18 cellular contexts compared by ENCODE assay signal in genomic region chr12:19842116-19842515, GRCh38.
DNase-seq lines count a peak whose midpoint lies in the region; ATAC-seq and TF ChIP-seq lines count a peak whose summit lies in the region.
"Had no signal": no experiment of that assay in that cellular context is flagged by ENCODE, and none has a peak within 500 bp of the region (broad histone marks: within the 10 kb centered on the region; RNA-seq: fewer than 3 reads in every experiment).

No MANE protein-coding gene starts in this region.

- H3K4me3 Mint-ChIP-seq in mesothelial cell of epicardium = no peak overlapping the region
- H3K4me3 Mint-ChIP-seq in activated naive CD4-positive, alpha-beta T cell treated with anti-CD3 and anti-CD28 coated beads for 36 hours = no peak overlapping the region
- no peak overlapping the region for H3K4me3 Mint-ChIP-seq in stimulated activated memory B cell treated with anti-CD40 and anti-IgM and Interleukin-4, amounts not matched to agents 10 μg/mL and 1 μg/mL and 100 μg/mL, for 72 hours
- H3K4me3 Mint-ChIP-seq: CD14-positive monocyte, H9 had no signal

- DNase-seq in SK-N-SH = no peak
- DNase-seq in choroid plexus epithelial cell (ENCODE audit: low read depth) = peak; percentile 16
- no peak for DNase-seq in mesothelial cell of epicardium (ENCODE audit: low spot score in 2 of 2, unreplicated experiment in 2 of 2)
- no peak for DNase-seq in thoracic aorta (ENCODE audit: low spot score)
- no peak for DNase-seq in activated naive CD4-positive, alpha-beta T cell treated with anti-CD3 and anti-CD28 coated beads for 36 hours
- no peak for DNase-seq in GM19238 (ENCODE audit: insufficient read length, low spot score)
- DNase-seq: DMS79 treated with DMSO at 0.1 percent for 48 hours, H9, KG1, NCI-H1436, NCI-H2029, NCI-H446, Peyer's patch had no signal

- 81% methylated on average over 3 of the region's 3 CpGs for WGBS in SK-N-SH (ENCODE audit: low lambda C conversion rate)

- no peaks in the 10 kb centered on the region for H3K9me2 ChIP-seq in SK-N-SH

- H3K9me3 Mint-ChIP-seq in mesothelial cell of epicardium = peaks cover 4% of the 10 kb centered on the region
- peaks cover 2% of the 10 kb centered on the region for H3K9me3 Mint-ChIP-seq in activated naive CD4-positive, alpha-beta T cell treated with anti-CD3 and anti-CD28 coated beads for 36 hours
- H3K9me3 Mint-ChIP-seq in stimulated activated memory B cell treated with anti-CD40 and anti-IgM and Interleukin-4, amounts not matched to agents 10 μg/mL and 1 μg/mL and 100 μg/mL, for 72 hours = peaks cover 5% of the 10 kb centered on the region

- TF ChIP-seq CTCF in SK-N-SH (IDR thresholded peaks at IDR 0.05) = no peak
- no peak for TF ChIP-seq CTCF in choroid plexus epithelial cell (conservative IDR thresholded peaks at IDR 0.05; ENCODE audit: low read depth, low read length)
- TF ChIP-seq CTCF in mesothelial cell of epicardium (IDR thresholded peaks at IDR 0.05; ENCODE audit: unreplicated experiment) = no peak
- no peak for TF ChIP-seq CTCF in thoracic aorta (IDR thresholded peaks at IDR 0.05)

- no peaks in the 10 kb centered on the region for H4K20me1 ChIP-seq in SK-N-SH (ENCODE audit: insufficient read depth)

- intact Hi-C loops in activated naive CD4-positive, alpha-beta T cell treated with anti-CD3 and anti-CD28 coated beads for 36 hours (cut with micrococcal nuclease) = no loop called here

- CTCF ChIA-PET in SK-N-SH (lab: Yijun Ruan, JAX) = interaction anchor here (0.7 kb wide), 1 partner anchor 27 kb away, joined by 3 read pairs; no protein-coding TSS in a partner anchor
- CTCF ChIA-PET in activated naive CD4-positive, alpha-beta T cell treated with anti-CD3 and anti-CD28 coated beads for 36 hours (lab: Charles Lee) = interaction anchor here (0.6 kb wide), 1 partner anchor 106 kb away, joined by 3 read pairs; no protein-coding TSS in a partner anchor

- peak overlapping the region; percentile 44 for H3K27ac Mint-ChIP-seq in mesothelial cell of epicardium
- H3K27ac Mint-ChIP-seq in activated naive CD4-positive, alpha-beta T cell treated with anti-CD3 and anti-CD28 coated beads for 36 hours = no peak overlapping the region
- no peak overlapping the region for H3K27ac Mint-ChIP-seq in stimulated activated memory B cell treated with anti-CD40 and anti-IgM and Interleukin-4, amounts not matched to agents 10 μg/mL and 1 μg/mL and 100 μg/mL, for 72 hours
- H3K27ac Mint-ChIP-seq: CD14-positive monocyte, H9 had no signal

- no peaks in the 10 kb centered on the region for H3K27me3 Mint-ChIP-seq in mesothelial cell of epicardium (ENCODE audit: low read depth)
- H3K27me3 Mint-ChIP-seq in activated naive CD4-positive, alpha-beta T cell treated with anti-CD3 and anti-CD28 coated beads for 36 hours (ENCODE audit: low read depth) = peaks cover 6% of the 10 kb centered on the region
- H3K27me3 Mint-ChIP-seq in stimulated activated memory B cell treated with anti-CD40 and anti-IgM and Interleukin-4, amounts not matched to agents 10 μg/mL and 1 μg/mL and 100 μg/mL, for 72 hours = no peaks in the 10 kb centered on the region

- no peak overlapping the region for H3K4me3 ChIP-seq in SK-N-SH (ENCODE audit: low read depth in 2 of 2, low read length in 1 of 2)
- no peak overlapping the region for H3K4me3 ChIP-seq in choroid plexus epithelial cell (ENCODE audit: low read depth, low read length)
- peak overlapping the region; percentile 56 for H3K4me3 ChIP-seq in thoracic aorta
- H3K4me3 ChIP-seq: Peyer's patch had no signal

- no peak overlapping the region for H3K27ac ChIP-seq in SK-N-SH (ENCODE audit: low read depth in 2 of 2, low read length in 1 of 2)
- peak overlapping the region in 1 of 2 donors; percentile 3 for H3K27ac ChIP-seq in thoracic aorta
- H3K27ac ChIP-seq: 22Rv1, Peyer's patch had no signal

- peaks cover 4% of the 10 kb centered on the region for H3K36me3 Mint-ChIP-seq in mesothelial cell of epicardium
- H3K36me3 Mint-ChIP-seq in activated naive CD4-positive, alpha-beta T cell treated with anti-CD3 and anti-CD28 coated beads for 36 hours (ENCODE audit: low read depth) = no peaks in the 10 kb centered on the region
- H3K36me3 Mint-ChIP-seq in stimulated activated memory B cell treated with anti-CD40 and anti-IgM and Interleukin-4, amounts not matched to agents 10 μg/mL and 1 μg/mL and 100 μg/mL, for 72 hours = no peaks in the 10 kb centered on the region
- H3K36me3 Mint-ChIP-seq: CD14-positive monocyte had no signal

- H3K4me1 Mint-ChIP-seq in mesothelial cell of epicardium = peaks cover 47% of the 10 kb centered on the region
- H3K4me1 Mint-ChIP-seq in activated naive CD4-positive, alpha-beta T cell treated with anti-CD3 and anti-CD28 coated beads for 36 hours (ENCODE audit: low read depth) = no peaks in the 10 kb centered on the region
- no peaks in the 10 kb centered on the region for H3K4me1 Mint-ChIP-seq in stimulated activated memory B cell treated with anti-CD40 and anti-IgM and Interleukin-4, amounts not matched to agents 10 μg/mL and 1 μg/mL and 100 μg/mL, for 72 hours

- no peak overlapping the region for H3K9ac ChIP-seq in SK-N-SH

- ATAC-seq in SK-N-SH treated with all-trans-retinoic acid at 6 μM for 48 hours = no peak
- ATAC-seq in thoracic aorta (ENCODE audit: insufficient number of reproducible peaks, low FRiP score, low read depth) = no peak
- no peak for ATAC-seq in stimulated activated memory B cell treated with anti-CD40 and anti-IgM and Interleukin-4, amounts not matched to agents 10 μg/mL and 1 μg/mL and 100 μg/mL, for 72 hours
- ATAC-seq: HepG2 had no signal

- H3K36me3 ChIP-seq in SK-N-SH (replicated peaks in 1 of 2; ENCODE audit: control insufficient read depth in 1 of 2, insufficient read depth in 2 of 2, low read length in 1 of 2) (no peaks in the 10 kb centered on the region), thoracic aorta (no peaks in the 10 kb centered on the region)
- H3K36me3 ChIP-seq: Peyer's patch had no signal

- TF ChIP-seq EP300 in SK-N-SH (IDR thresholded peaks at IDR 0.05; ENCODE audit: borderline replicate concordance in 1 of 2, low read depth in 1 of 2, low read length in 1 of 2) = no peak

- peaks cover 0 to under 1% of the 10 kb centered on the region in 2 experiments; a peak in 2 of 4 replicates for H3K4me1 ChIP-seq in SK-N-SH (ENCODE audit: control insufficient read depth in 1 of 2, insufficient read depth in 2 of 2, low read depth in 1 of 2, low read length in 1 of 2)
- H3K4me1 ChIP-seq in thoracic aorta (ENCODE audit: control insufficient read depth in 1 of 2, low read depth in 2 of 2) = peaks cover 13 to 76% of the 10 kb centered on the region in 2 donors
- H3K4me1 ChIP-seq: Peyer's patch had no signal

- H3K9me3 ChIP-seq in SK-N-SH (no peaks in the 10 kb centered on the region), thoracic aorta (no peaks in the 10 kb centered on the region)
- H3K9me3 ChIP-seq: Peyer's patch had no signal

- H3K79me2 ChIP-seq in SK-N-SH (ENCODE audit: insufficient read depth) = no peaks in the 10 kb centered on the region

- H3K4me2 ChIP-seq in SK-N-SH = no peak overlapping the region

- H3K27me3 ChIP-seq in SK-N-SH (ENCODE audit: insufficient read depth) (no peaks in the 10 kb centered on the region), thoracic aorta (replicated peaks; ENCODE audit: insufficient read depth) (no peaks in the 10 kb centered on the region)
- H3K27me3 ChIP-seq: Peyer's patch had no signal

- no peaks in the 10 kb centered on the region for H3F3A ChIP-seq in SK-N-SH (replicated peaks; ENCODE audit: insufficient read depth)

- peak overlapping the region; percentile 24; the same call in 1 of the 2 replicates for H2AFZ ChIP-seq in SK-N-SH (ENCODE audit: low read depth)

- no peak for TF ChIP-seq RAD21 in SK-N-SH (IDR thresholded peaks at IDR 0.05; ENCODE audit: low read length)

- POLR2A ChIA-PET in SK-N-SH (lab: Yijun Ruan, JAX) = no interaction called here

TF ChIP-seq in SK-N-SH, 30 proteins besides CTCF, POLR2A, EP300 and RAD21 (continues in another document):
- TF ChIP-seq FOXJ3 (CRISPR knock-in tag; IDR thresholded peaks at IDR 0.05) = no peak
- TF ChIP-seq IRF3 (IDR thresholded peaks at IDR 0.05; ENCODE audit: low read depth, low read length) = no peak
- TF ChIP-seq EZH2phosphoT487 (IDR thresholded peaks at IDR 0.05; ENCODE audit: borderline replicate concordance, low read depth) = no peak
- TF ChIP-seq ELF1 (IDR thresholded peaks at IDR 0.05) = no peak

TF ChIP-seq in SK-N-SH treated with all-trans-retinoic acid at 6 μM for 48 hours, 23 proteins besides CTCF, POLR2A, EP300 and RAD21:
- TF ChIP-seq ZFP30 (CRISPR knock-in tag; IDR thresholded peaks at IDR 0.05) (no peak), SNAI2 (CRISPR knock-in tag; IDR thresholded peaks at IDR 0.05) (no peak), PPARA (CRISPR knock-in tag; IDR thresholded peaks at IDR 0.05; ENCODE audit: borderline replicate concordance) (no peak), TCF4 (CRISPR knock-in tag; IDR thresholded peaks at IDR 0.05; ENCODE audit: borderline replicate concordance) (no peak), ZNF70 (CRISPR knock-in tag; IDR thresholded peaks at IDR 0.05) (no peak), ARNTL (CRISPR knock-in tag; IDR thresholded peaks at IDR 0.05; ENCODE audit: borderline replicate concordance, low read depth) (no peak), CREB5 (CRISPR knock-in tag; IDR thresholded peaks at IDR 0.05; ENCODE audit: low read depth) (no peak), RARB (CRISPR knock-in tag; IDR thresholded peaks at IDR 0.05) (no peak), OSR1 (CRISPR knock-in tag; IDR thresholded peaks at IDR 0.05) (no peak), ESRRG (CRISPR knock-in tag; IDR thresholded peaks at IDR 0.05) (no peak)
TF ChIP-seq in SK-N-SH treated with all-trans-retinoic acid at 6 μM for 48 hours: peak in this region for 0.
